Comparison of ENCODE assay signal across 1 cellular context in genomic region chr5:177087707-177088005, GRCh38.
TF ChIP-seq lines count a peak whose summit lies in the region.

No MANE protein-coding gene starts in this region.

TF ChIP-seq in GM23338, 12 proteins besides CTCF, POLR2A, EP300 and RAD21 (continued from another document):
- TF ChIP-seq ETS1 (IDR thresholded peaks at IDR 0.05) (no peak), REST (IDR thresholded peaks at IDR 0.05; ENCODE audit: unreplicated experiment) (no peak), EZH2phosphoT487 (IDR thresholded peaks at IDR 0.05; ENCODE audit: unreplicated experiment) (no peak), NANOG (IDR thresholded peaks at IDR 0.05; ENCODE audit: borderline replicate concordance) (no peak), EZH2 (IDR thresholded peaks at IDR 0.05; ENCODE audit: low read depth, unreplicated experiment) (no peak)
